In the genomic region with DNA sequence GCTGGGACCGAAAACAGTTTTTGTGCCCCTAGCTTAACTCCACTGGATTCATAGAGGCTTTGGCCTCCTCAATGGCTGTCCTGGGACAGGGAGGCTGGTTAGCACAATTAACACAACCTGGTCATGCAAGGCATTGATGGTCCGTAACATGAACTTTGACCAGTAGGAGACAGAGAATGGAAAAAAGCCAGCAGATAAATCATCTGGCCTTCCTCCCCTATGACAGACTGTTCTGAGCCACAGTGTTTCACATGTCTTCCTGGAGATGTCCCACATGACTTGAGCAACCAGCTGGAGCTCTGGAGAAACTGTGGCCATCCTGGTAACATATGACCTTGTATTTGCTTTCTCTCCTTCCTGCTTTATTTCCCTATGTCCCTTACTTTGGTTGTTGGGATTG, we compare ENCODE assay signal across 30 cellular contexts.
"Had no signal": no experiment of that assay in that cellular context is flagged by ENCODE, and none has a peak within 500 bp of the region (broad histone marks: within the 10 kb centered on the region; RNA-seq: fewer than 3 reads in every experiment).

No MANE protein-coding gene starts in this region.

- H3K27me3 Mint-ChIP-seq: activated CD4-positive, alpha-beta memory T cell treated with anti-CD3 and anti-CD28 coated beads, Interleukin-2, amount 10 ng/mL, durations not matched to agents 7 days and 5 days; activated CD4-positive, alpha-beta T cell treated with anti-CD3 and anti-CD28 coated beads, Interleukin-2, amount 10 ng/mL, durations not matched to agents 7 days and 5 days; activated naive CD8-positive, alpha-beta T cell; dendritic cell treated with granulocyte-macrophage colony-stimulating factor and Interleukin-4, amounts not matched to agents 40 ng/mL and 50 ng/mL, for 4 days had no signal

- ATAC-seq: activated T-cell treated with anti-CD3 and anti-CD28 coated beads, Interleukin-2, amount 50 U/mL, for 72 hours; T-helper 17 cell had no signal

- H3K9me3 Mint-ChIP-seq: activated CD4-positive, alpha-beta memory T cell treated with anti-CD3 and anti-CD28 coated beads, Interleukin-2, amount 10 ng/mL, durations not matched to agents 7 days and 5 days; activated CD4-positive, alpha-beta T cell treated with anti-CD3 and anti-CD28 coated beads, Interleukin-2, amount 10 ng/mL, durations not matched to agents 7 days and 5 days; activated T-cell treated with anti-CD3 and anti-CD28 coated beads, Interleukin-2, amount 50 U/mL, for 24 hours; activated T-cell treated with anti-CD3 and anti-CD28 coated beads, Interleukin-2, amount 50 U/mL, for 72 hours; central memory CD8-positive, alpha-beta T cell; dendritic cell treated with granulocyte-macrophage colony-stimulating factor and Interleukin-4, amounts not matched to agents 40 ng/mL and 50 ng/mL, for 4 days; T-helper 2 cell treated with Interferon-gamma antibody and Interleukin-4, amounts not matched to agents 5 μg/mL and 100 μg/mL, for 36 hours had no signal

- H3K4me3 Mint-ChIP-seq: activated CD4-positive, alpha-beta memory T cell treated with anti-CD3 and anti-CD28 coated beads, Interleukin-2, amount 10 ng/mL, durations not matched to agents 7 days and 5 days; activated CD4-positive, alpha-beta T cell treated with anti-CD3 and anti-CD28 coated beads, Interleukin-2, amount 10 ng/mL, durations not matched to agents 7 days and 5 days; activated naive CD8-positive, alpha-beta T cell; activated T-cell treated with anti-CD3 and anti-CD28 coated beads, Interleukin-2, amount 50 U/mL, for 24 hours; activated T-cell treated with anti-CD3 and anti-CD28 coated beads, Interleukin-2, amount 50 U/mL, for 72 hours; central memory CD8-positive, alpha-beta T cell; dendritic cell treated with granulocyte-macrophage colony-stimulating factor and Interleukin-4, amounts not matched to agents 40 ng/mL and 50 ng/mL, for 4 days; T-helper 17 cell; T-helper 2 cell treated with Interferon-gamma antibody and Interleukin-4, amounts not matched to agents 5 μg/mL and 100 μg/mL, for 36 hours had no signal

- H3K27ac Mint-ChIP-seq: activated CD4-positive, alpha-beta memory T cell treated with anti-CD3 and anti-CD28 coated beads, Interleukin-2, amount 10 ng/mL, durations not matched to agents 7 days and 5 days; activated CD4-positive, alpha-beta T cell treated with anti-CD3 and anti-CD28 coated beads, Interleukin-2, amount 10 ng/mL, durations not matched to agents 7 days and 5 days; activated naive CD8-positive, alpha-beta T cell; activated T-cell treated with anti-CD3 and anti-CD28 coated beads, Interleukin-2, amount 50 U/mL, for 24 hours; activated T-cell treated with anti-CD3 and anti-CD28 coated beads, Interleukin-2, amount 50 U/mL, for 72 hours; dendritic cell treated with granulocyte-macrophage colony-stimulating factor and Interleukin-4, amounts not matched to agents 40 ng/mL and 50 ng/mL, for 4 days; T-helper 17 cell; T-helper 2 cell treated with Interferon-gamma antibody and Interleukin-4, amounts not matched to agents 5 μg/mL and 100 μg/mL, for 36 hours had no signal

- H3K4me3 ChIP-seq: coronary artery, dorsolateral prefrontal cortex, esophagus muscularis mucosa had no signal

- H3K27ac ChIP-seq: brain microvascular endothelial cell, coronary artery, dorsolateral prefrontal cortex, esophagus muscularis mucosa had no signal

- H3K9me3 ChIP-seq: esophagus muscularis mucosa had no signal

- H3K36me3 ChIP-seq: brain microvascular endothelial cell, esophagus muscularis mucosa had no signal

- H3K4me1 Mint-ChIP-seq: activated CD4-positive, alpha-beta memory T cell treated with anti-CD3 and anti-CD28 coated beads, Interleukin-2, amount 10 ng/mL, durations not matched to agents 7 days and 5 days; activated CD4-positive, alpha-beta T cell treated with anti-CD3 and anti-CD28 coated beads, Interleukin-2, amount 10 ng/mL, durations not matched to agents 7 days and 5 days; central memory CD8-positive, alpha-beta T cell had no signal

- H3K27me3 ChIP-seq: brain microvascular endothelial cell had no signal

- DNase-seq: activated CD4-positive, alpha-beta memory T cell treated with anti-CD3 and anti-CD28 coated beads, Interleukin-2, amount 10 ng/mL, durations not matched to agents 7 days and 5 days; activated CD4-positive, alpha-beta T cell treated with anti-CD3 and anti-CD28 coated beads for 1 hour; activated CD4-positive, alpha-beta T cell treated with anti-CD3 and anti-CD28 coated beads for 4 hours; activated CD4-positive, alpha-beta T cell treated with anti-CD3 and anti-CD28 coated beads, Interleukin-2, amount 10 ng/mL, durations not matched to agents 7 days and 5 days; activated CD4-positive, alpha-beta T cell treated with anti-CD3 and anti-CD28 coated beads, Interleukin-2, amount 50 U/mL, for 4 hours; activated CD4-positive, CD25-positive, alpha-beta regulatory T cell; activated CD8-positive, alpha-beta memory T cell treated with anti-CD3 and anti-CD28 coated beads, Interleukin-2, amount 50 U/mL, for 48 hours; activated gamma-delta T cell treated with Interleukin-2 at 50 U/mL for 16 hours; activated naive CD4-positive, alpha-beta T cell treated with anti-CD3 and anti-CD28 coated beads, Interleukin-2, amount 50 U/mL, for 16 hours; activated naive CD4-positive, alpha-beta T cell treated with Interleukin-2 at 50 U/mL for 16 hours; activated T-cell treated with anti-CD3 and anti-CD28 coated beads for 4 hours; activated T-cell treated with anti-CD3 and anti-CD28 coated beads, Interleukin-2, amount 50 U/mL, for 24 hours; activated T-cell treated with anti-CD3 and anti-CD28 coated beads, Interleukin-2, amount 50 U/mL, for 72 hours; amniotic stem cell; anterior cingulate cortex; brain microvascular endothelial cell; dorsolateral prefrontal cortex; effector memory CD4-positive, alpha-beta T cell; erythroblast; foreskin fibroblast; head of caudate nucleus; T-helper 1 cell; T-helper 17 cell; T1000 had no signal

- H3K36me3 Mint-ChIP-seq: activated naive CD8-positive, alpha-beta T cell had no signal
